24 cellular contexts compared by ENCODE assay signal in the genomic region with DNA sequence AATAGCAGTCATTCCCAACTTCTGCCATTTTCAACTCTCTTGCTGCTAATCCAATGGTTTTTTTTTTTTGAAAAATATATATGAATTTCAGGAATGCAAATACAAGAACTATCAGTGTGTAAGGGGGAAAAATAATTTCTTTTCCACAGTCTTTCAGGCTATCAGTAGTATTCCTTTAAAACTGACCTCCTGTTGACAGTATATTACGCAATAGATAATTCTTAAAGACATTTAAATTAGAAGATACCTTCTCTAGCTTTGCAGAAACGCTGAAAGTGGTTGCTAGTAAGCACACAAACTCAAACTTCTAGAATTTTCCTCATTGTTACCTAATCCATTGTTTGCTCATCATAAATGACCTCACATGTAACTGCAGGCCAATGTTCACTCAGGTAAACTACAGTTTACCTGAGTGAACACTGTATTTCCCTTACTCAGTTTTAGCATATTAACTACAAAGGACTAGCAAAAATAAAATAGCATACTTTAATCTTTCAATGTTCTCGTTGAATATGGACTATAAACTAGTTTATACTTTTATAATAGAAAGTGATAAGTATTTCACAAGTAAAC. TPM values are rescaled to one million over a fixed set of nuclear protein-coding genes. Genes with fewer than 3 reads are reported as not detected.
"Had no signal": no experiment of that assay in that cellular context is flagged by ENCODE, and none has a peak within 500 bp of the region (broad histone marks: within the 10 kb centered on the region; RNA-seq: fewer than 3 reads in every experiment).

A gene with protein sequence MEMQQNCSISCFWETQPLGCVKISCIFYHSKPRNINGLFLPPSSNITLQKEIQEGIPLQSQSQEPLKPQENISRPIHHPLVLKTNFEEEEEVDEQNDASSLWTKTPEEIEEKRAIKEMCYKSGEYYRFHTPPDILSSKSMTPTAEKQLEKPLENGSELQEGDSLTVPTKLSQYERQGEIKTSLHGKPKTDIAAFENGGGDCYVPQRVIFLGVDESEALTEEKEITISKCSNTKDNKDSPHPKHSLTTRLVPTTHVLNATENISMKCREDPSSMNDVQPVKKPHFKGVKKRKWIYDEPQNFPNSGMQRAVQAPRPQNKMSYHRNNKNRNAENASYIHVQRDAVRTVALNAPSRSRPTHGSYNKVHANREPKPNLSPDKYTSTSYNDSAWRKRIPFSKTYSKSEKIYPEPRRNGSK (minus strand): TSS at position 309 of the 573 bp plus-strand sequence. CDS start 2,439 bp downstream, outside the sequence.

- H3K9me3 ChIP-seq: lower lobe of right lung, neutrophil, suprapubic skin, thyroid gland, vagina had no signal

- H2AFZ ChIP-seq: parathyroid adenoma had no signal

- H3K27ac ChIP-seq: dorsolateral prefrontal cortex, lower lobe of right lung, neutrophil, parathyroid adenoma, suprapubic skin, thyroid gland, vagina had no signal

- ATAC-seq: left cardiac atrium; left ventricle myocardium superior; lower lobe of right lung; natural killer cell; sciatic nerve; stimulated activated naive CD8-positive, alpha-beta T cell treated with anti-CD3 and anti-CD28 coated beads, Interleukin-15, amount 100 ng/mL, for 72 hours had no signal

- H3K4me2 ChIP-seq: smooth muscle cell had no signal

- DNase-seq: dorsolateral prefrontal cortex; effector CD4-positive, alpha-beta T cell; left cardiac atrium; left ventricle myocardium superior; lower lobe of right lung; natural killer cell; stimulated activated CD4-positive, alpha-beta T cell treated with anti-CD3 and anti-CD28 coated beads, Interleukin-12 subunit alpha, Interleukin-12 subunit beta, amount 100 ng/mL, for 4 hours; stimulated activated CD4-positive, alpha-beta T cell treated with anti-CD3 and anti-CD28 coated beads, Interleukin-1b, Interleukin-23, amount 100 ng/mL, for 48 hours; stimulated activated CD4-positive, alpha-beta T cell treated with anti-CD3 and anti-CD28 coated beads, Interleukin-4, amount 100 ng/mL, for 1 hour; stimulated activated CD8-positive, alpha-beta memory T cell treated with anti-CD3 and anti-CD28 coated beads, Interleukin-4, amount 100 ng/mL, for 48 hours; stimulated activated naive CD4-positive, alpha-beta T cell; stimulated activated naive CD8-positive, alpha-beta T cell treated with anti-CD3 and anti-CD28 coated beads, Interleukin-15, amount 100 ng/mL, for 72 hours; thyroid gland; trophoblast cell had no signal

- H3K9ac ChIP-seq: parathyroid adenoma had no signal

- H3K4me3 ChIP-seq: dorsolateral prefrontal cortex, lower lobe of right lung, smooth muscle cell, suprapubic skin, thyroid gland, vagina had no signal

- H3K36me3 ChIP-seq: lower lobe of right lung, neutrophil, suprapubic skin, thyroid gland, vagina had no signal

- H3K4me1 ChIP-seq: lower lobe of right lung, parathyroid adenoma, suprapubic skin, thyroid gland, vagina had no signal

- H3K79me2 ChIP-seq: parathyroid adenoma had no signal

- H3K27me3 ChIP-seq: dorsolateral prefrontal cortex, suprapubic skin, thyroid gland, vagina had no signal

RNA-seq across cellular contexts. Expression of the gene that starts here (rescaled TPM):
- total RNA-seq: fibroblast of villous mesenchyme, frontal cortex, kidney epithelial cell, left cardiac atrium, left ventricle myocardium superior, lower lobe of right lung, suprapubic skin, vagina had no signal
- polyA plus RNA-seq: esophagus, smooth muscle cell had no signal
